ENCODE assay signal across 8 cellular contexts in the genomic region with DNA sequence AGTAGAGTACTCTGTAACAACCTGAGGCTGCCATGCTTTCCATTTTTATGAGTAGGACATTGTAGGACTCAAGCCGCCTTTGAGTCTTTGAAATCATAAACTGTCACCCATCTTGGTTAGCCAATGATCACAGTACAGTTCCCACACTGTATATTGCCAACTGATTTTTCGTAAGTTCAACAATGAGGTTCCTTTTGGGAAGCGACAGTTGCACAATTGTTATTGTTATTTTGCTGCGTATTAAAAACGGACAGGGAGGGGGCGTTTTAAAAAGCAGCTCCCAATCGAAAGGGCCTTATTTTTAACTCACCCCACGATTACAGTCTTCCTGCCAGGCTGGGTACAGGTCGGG. TPM values are rescaled to one million over a fixed set of nuclear protein-coding genes. Genes with fewer than 3 reads are reported as not detected.
A peak's percentile ranks its signal among the peaks of the same experiment; 100 is the strongest.
DNase-seq lines count a peak whose midpoint lies in the region; ATAC-seq and TF ChIP-seq lines count a peak whose summit lies in the region.

No MANE protein-coding gene starts in this region.

- H3K9me3 Mint-ChIP-seq in Calu3 (ENCODE audit: low read depth, unreplicated experiment): no peaks in the 10 kb centered on the region

- peak overlapping the region; percentile 57 for H3K9ac ChIP-seq in Karpas-422 (ENCODE audit: low read length)

- no peaks in the 10 kb centered on the region for H3K9me2 ChIP-seq in Karpas-422 (replicated peaks; ENCODE audit: insufficient read depth, low read length)

- H3K4me1 ChIP-seq in Karpas-422 (ENCODE audit: low read length) (peaks cover 14% of the 10 kb centered on the region), upper lobe of right lung (peaks cover 24% of the 10 kb centered on the region)

- no peak overlapping the region for H3K27ac Mint-ChIP-seq in Calu3 (ENCODE audit: unreplicated experiment)

- TF ChIP-seq CTCF in Calu3 (IDR thresholded peaks at IDR 0.05; ENCODE audit: unreplicated experiment) (no peak), upper lobe of right lung (IDR thresholded peaks at IDR 0.05) (no peak)

- H3K27me3 ChIP-seq in Karpas-422 (ENCODE audit: low read length) (no peaks in the 10 kb centered on the region), upper lobe of right lung (no peaks in the 10 kb centered on the region)

- peak overlapping the region; percentile 67 for H3K4me3 ChIP-seq in Karpas-422 (ENCODE audit: low read length)
- H3K4me3 ChIP-seq in upper lobe of right lung: peak overlapping the region; percentile 73

- ATAC-seq in upper lobe of right lung: peak; percentile 0
- no peak for ATAC-seq in HG03439 (IDR thresholded peaks at IDR 0.05; ENCODE audit: unreplicated experiment)
- no peak for ATAC-seq in GM18517 (IDR thresholded peaks at IDR 0.05; ENCODE audit: unreplicated experiment)

- H2AFZ ChIP-seq in Karpas-422 (ENCODE audit: low read length): peak overlapping the region; percentile 91

- peak overlapping the region; percentile 77 for H3K4me3 Mint-ChIP-seq in Calu3 (ENCODE audit: low read depth, unreplicated experiment)

- DNase-seq in Calu3: no peak
- DNase-seq in Karpas-422: no peak
- DNase-seq in cerebellar cortex (ENCODE audit: low spot score): peak; percentile 65
- peak; percentile 53 for DNase-seq in medulla oblongata (ENCODE audit: extremely low spot score)
- no peak for DNase-seq in upper lobe of right lung
- DNase-seq in posterior vena cava (ENCODE audit: low spot score): no peak

- CTCF ChIA-PET in Calu3 (lab: Charles Lee): no interaction called here

- peak overlapping the region; percentile 72 for H3K4me2 ChIP-seq in Karpas-422 (ENCODE audit: low read depth, low read length, poor library complexity, severe bottlenecking)

- H3K36me3 ChIP-seq in Karpas-422 (ENCODE audit: insufficient read depth, low read length) (no peaks in the 10 kb centered on the region), upper lobe of right lung (no peaks in the 10 kb centered on the region)

- no peaks in the 10 kb centered on the region for H3K4me1 Mint-ChIP-seq in Calu3 (ENCODE audit: low read depth, unreplicated experiment)

- H3K27ac ChIP-seq in Karpas-422 (ENCODE audit: low read length) (no peak overlapping the region), upper lobe of right lung (peak overlapping the region; percentile 98)

- no peaks in the 10 kb centered on the region for H4K20me1 ChIP-seq in Karpas-422 (ENCODE audit: insufficient read depth, low read depth, low read length)

- H3K27me3 Mint-ChIP-seq in Calu3 (ENCODE audit: unreplicated experiment): no peaks in the 10 kb centered on the region

- H3K9me3 ChIP-seq in Karpas-422 (ENCODE audit: low read length) (no peaks in the 10 kb centered on the region), upper lobe of right lung (no peaks in the 10 kb centered on the region)

- peaks cover 9% of the 10 kb centered on the region for H3K36me3 Mint-ChIP-seq in Calu3 (ENCODE audit: insufficient read depth, unreplicated experiment)

- no TSS peak for BruUV-seq in Calu3 (replicated peaks; lab: Mats Ljungman, UMichigan)

- intact Hi-C loops in Calu3 (cut with micrococcal nuclease; ENCODE audit: unreplicated experiment): no loop called here
- intact Hi-C loops in upper lobe of right lung (cut with DNase I): no loop called here
- intact Hi-C loops in posterior vena cava (cut with DNase I): no loop called here

- H3K79me2 ChIP-seq in Karpas-422 (ENCODE audit: low read length): no peaks in the 10 kb centered on the region

RNA-seq across cellular contexts. Expression of gene SLC46A3, which starts 0.6 kb away (rescaled TPM):
- total RNA-seq in Calu3 (2022): 1.3 TPM in 2 replicates
- 2.1 and 4.5 TPM in 2 replicates for total RNA-seq in Karpas-422 (2014; rRNA removed; shearing (Covaris generic); ENCODE audit: low replicate concordance)
- total RNA-seq in upper lobe of right lung: 20.2 TPM
- 1 to 10 TPM; 6.9 to 7.1 TPM for total RNA-seq in posterior vena cava

RNA-seq across cellular contexts. Expression of gene POMP, which starts 59.2 kb away (rescaled TPM):
- total RNA-seq in Calu3 (2022): 69.4 and 71.4 TPM in 2 replicates
- total RNA-seq in Karpas-422 (2014; rRNA removed; shearing (Covaris generic); ENCODE audit: low replicate concordance): 34.4 and 57.1 TPM in 2 replicates
- total RNA-seq in upper lobe of right lung: 56.5 TPM
- 10 to 100 TPM; 58.9 to 65.9 TPM for total RNA-seq in posterior vena cava

Comparison
In these comparisons a context has a peak if more than half of its experiments do, and no peak if none do; other contexts are left out.
1. DNase-seq: peak in cerebellar cortex (single experiment) and medulla oblongata (single experiment); none in Calu3 (single experiment), Karpas-422 (single experiment), upper lobe of right lung (single experiment) and posterior vena cava (single experiment).